Comparison of ENCODE assay signal across 26 cellular contexts in the genomic region with DNA sequence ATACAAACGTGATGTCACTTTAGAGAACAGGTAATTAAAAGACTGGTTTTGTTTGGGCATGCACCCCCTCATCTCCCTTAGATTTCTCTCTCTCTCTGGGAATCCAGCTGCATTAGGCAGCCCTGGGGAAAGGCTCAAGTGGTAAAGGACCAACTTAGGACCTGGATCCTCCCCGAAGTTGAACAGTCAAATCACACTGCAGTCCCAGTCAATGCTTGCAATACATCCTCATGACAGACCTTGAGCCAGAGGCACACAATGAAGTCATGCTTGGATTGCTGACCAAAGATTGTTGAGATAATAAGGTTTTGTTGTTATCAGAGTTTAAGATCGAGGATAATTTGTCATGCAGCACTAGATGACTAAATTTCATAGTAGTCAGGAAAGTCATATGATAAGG.
"Had no signal": no experiment of that assay in that cellular context is flagged by ENCODE, and none has a peak within 500 bp of the region (broad histone marks: within the 10 kb centered on the region; RNA-seq: fewer than 3 reads in every experiment).

No MANE protein-coding gene starts in this region.

- H3K27me3 ChIP-seq: body of pancreas, esophagus squamous epithelium, gastroesophageal sphincter, heart right ventricle had no signal

- H3K4me3 ChIP-seq: body of pancreas, esophagus squamous epithelium, gastroesophageal sphincter, heart right ventricle had no signal

- H3K4me1 ChIP-seq: body of pancreas, esophagus squamous epithelium, gastroesophageal sphincter, heart right ventricle had no signal

- DNase-seq: activated B cell treated with CpG ODN at 0.5 μM for 24 hours; activated CD4-positive, alpha-beta T cell treated with anti-CD3 and anti-CD28 coated beads for 48 hours; activated CD4-positive, alpha-beta T cell treated with anti-CD3 and anti-CD28 coated beads, Interleukin-2, amount 50 U/mL, for 1 hour; activated CD4-positive, alpha-beta T cell treated with anti-CD3 and anti-CD28 coated beads, Interleukin-2, amount 50 U/mL, for 48 hours; activated CD8-positive, alpha-beta memory T cell treated with anti-CD3 and anti-CD28 coated beads for 24 hours; activated CD8-positive, alpha-beta T cell treated with anti-CD3 and anti-CD28 coated beads for 36 hours; activated effector memory CD4-positive, alpha-beta T cell treated with Interleukin-2 at 50 U/mL for 16 hours; activated gamma-delta T cell treated with Interleukin-2 at 50 U/mL for 16 hours; activated naive CD4-positive, alpha-beta T cell treated with anti-CD3 and anti-CD28 coated beads, Interleukin-2, amount 50 U/mL, for 16 hours; activated naive CD4-positive, alpha-beta T cell treated with Interleukin-2 at 50 U/mL for 16 hours; activated T-cell treated with anti-CD3 and anti-CD28 coated beads, Interleukin-2, amount 50 U/mL, for 4 hours; amygdala; aorta; body of pancreas; caudate nucleus; effector CD8-positive, alpha-beta T cell; esophagus squamous epithelium; foreskin melanocyte; heart right ventricle; T-helper 17 cell; T1000; WERI-Rb-1 had no signal

- H3K9me3 ChIP-seq: body of pancreas, esophagus squamous epithelium, gastroesophageal sphincter had no signal

- H3K27ac ChIP-seq: body of pancreas, epithelial cell of prostate, esophagus squamous epithelium, gastroesophageal sphincter, heart right ventricle, WERI-Rb-1 had no signal

- H3K36me3 ChIP-seq: esophagus squamous epithelium, gastroesophageal sphincter, heart right ventricle, WERI-Rb-1 had no signal

- ATAC-seq: activated CD4-positive, CD25-positive, alpha-beta regulatory T cell treated with anti-CD3 and anti-CD28 coated beads, Interleukin-2, amount 50 U/mL, for 24 hours; activated CD8-positive, alpha-beta T cell treated with anti-CD3 and anti-CD28 coated beads for 36 hours; activated T-cell treated with anti-CD3 and anti-CD28 coated beads, Interleukin-2, amount 50 U/mL, for 4 hours; activated T-helper 17 cell treated with anti-CD3 and anti-CD28 coated beads, Interleukin-2, amount 50 U/mL, for 72 hours; body of pancreas; gastroesophageal sphincter; heart right ventricle; T-helper 17 cell had no signal
